ENCODE assay signal across 10 cellular contexts in the genomic region with DNA sequence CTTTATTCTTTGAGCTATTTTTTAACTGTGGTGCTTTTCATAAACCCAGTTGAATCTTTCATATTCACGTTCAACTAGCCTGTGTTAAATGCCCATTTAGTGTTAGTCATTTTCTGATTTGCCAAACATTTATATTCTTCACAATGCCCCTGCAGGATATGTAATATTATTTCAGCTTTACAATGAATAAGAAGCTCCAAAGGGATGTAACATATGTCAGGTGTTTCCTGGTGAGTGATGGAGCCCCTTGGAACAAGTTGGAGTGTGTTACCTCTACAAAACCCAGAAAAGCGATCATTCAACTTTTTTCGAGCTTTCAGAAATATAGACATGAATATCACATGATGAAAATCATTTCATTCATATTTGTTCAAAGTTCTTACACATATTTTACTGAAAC.
"Had no signal": no experiment of that assay in that cellular context is flagged by ENCODE, and none has a peak within 500 bp of the region (broad histone marks: within the 10 kb centered on the region; RNA-seq: fewer than 3 reads in every experiment).

No MANE protein-coding gene starts in this region.

- H3K4me3 ChIP-seq: GM23248, GM23338, HAP-1 had no signal

- H3K4me1 Mint-ChIP-seq: H9 had no signal

- H2AFZ ChIP-seq: GM23248, GM23338 had no signal

- H3K9me3 ChIP-seq: HAP-1 had no signal

- H3K4me1 ChIP-seq: HAP-1 had no signal

- DNase-seq: GM23248, GOT3, H7, H9, HCEC 1CT, HFFc6 had no signal

- FAIRE-seq: H1, H54 had no signal

- H3K9ac ChIP-seq: GM23248 had no signal

- H3K4me3 Mint-ChIP-seq: GM23338, H9, HFFc6 had no signal

- H3K27ac ChIP-seq: GM23248 had no signal

- H3K36me3 ChIP-seq: HAP-1 had no signal

- H3K4me2 ChIP-seq: GM23338 had no signal

- H3K9me3 Mint-ChIP-seq: GM23338, H9, HFFc6 had no signal

- H3K27ac Mint-ChIP-seq: GM23338, H9, HFFc6 had no signal
